8 cellular contexts compared by ENCODE assay signal in the genomic region with DNA sequence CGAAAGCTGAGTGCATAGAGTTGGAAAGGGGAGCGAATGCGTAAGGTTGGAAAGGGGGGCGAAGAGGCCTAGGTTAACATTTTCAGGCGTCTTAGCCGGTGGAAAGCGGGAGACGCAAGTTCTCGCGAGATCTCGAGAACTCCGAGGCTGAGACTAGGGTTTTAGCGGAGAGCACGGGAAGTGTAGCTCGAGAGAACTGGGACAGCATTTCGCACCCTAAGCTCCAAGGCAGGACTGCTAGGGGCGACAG. TPM values are rescaled to one million over a fixed set of nuclear protein-coding genes. Genes with fewer than 3 reads are reported as not detected.
DNase-seq lines count a peak whose midpoint lies in the region; ATAC-seq and TF ChIP-seq lines count a peak whose summit lies in the region.

No MANE protein-coding gene starts in this region.

- H3K36me3 ChIP-seq in CD8-positive, alpha-beta memory T cell (ENCODE audit: insufficient read depth, low read length), result no peaks in the 10 kb centered on the region

- intact Hi-C loops in activated T-helper 2 cell treated with anti-CD3 and anti-CD28 coated beads, Interferon-gamma antibody, Interleukin-2, Interleukin-4, amounts not matched to agents 10 μg/mL and 5 μg/mL and 100 μg/mL, durations not matched to agents 14 hours and 24 hours and 36 hours (cut with micrococcal nuclease), result loop anchor here (2.0 to 10.0 kb wide), 6 partner anchors 17 to 599 kb away; a partner anchor contains a TSS
- intact Hi-C loops in posterior vena cava (cut with DNase I), result no loop called here

- no peak for TF ChIP-seq CTCF in foreskin keratinocyte (conservative IDR thresholded peaks at IDR 0.05)
- no peak for TF ChIP-seq CTCF in omental fat pad (IDR thresholded peaks at IDR 0.05)

- peak overlapping the region; percentile 88 to 99 (median 98) for H3K4me3 Mint-ChIP-seq in CD8-positive, alpha-beta memory T cell
- peak overlapping the region; percentile 97 for H3K4me3 Mint-ChIP-seq in activated T-helper 2 cell treated with anti-CD3 and anti-CD28 coated beads, Interferon-gamma antibody, Interleukin-2, Interleukin-4, amounts not matched to agents 10 μg/mL and 5 μg/mL and 100 μg/mL, durations not matched to agents 14 hours and 24 hours and 36 hours (ENCODE audit: low read depth)

- peak overlapping the region; percentile 98 to 100 (median 100) for H3K27ac Mint-ChIP-seq in CD8-positive, alpha-beta memory T cell
- H3K27ac Mint-ChIP-seq in activated T-helper 2 cell treated with anti-CD3 and anti-CD28 coated beads, Interferon-gamma antibody, Interleukin-2, Interleukin-4, amounts not matched to agents 10 μg/mL and 5 μg/mL and 100 μg/mL, durations not matched to agents 14 hours and 24 hours and 36 hours, result peak overlapping the region; percentile 100

- DNase-seq in CD8-positive, alpha-beta memory T cell, result peak in 1 of 5 donors; percentile 84
- DNase-seq in NCI-H510A treated with DMSO at 0.1 percent for 48 hours (lab: John Stamatoyannopoulos, UW), result peak; percentile 86
- no peak for DNase-seq in activated T-helper 2 cell treated with anti-CD3 and anti-CD28 coated beads, Interferon-gamma antibody, Interleukin-2, Interleukin-4, amounts not matched to agents 10 μg/mL and 5 μg/mL and 100 μg/mL, durations not matched to agents 14 hours and 24 hours and 36 hours (ENCODE audit: low spot score)
- DNase-seq in foreskin keratinocyte, result peak; percentile 69 to 84
- DNase-seq in omental fat pad (ENCODE audit: low spot score), result peak; percentile 50
- no peak for DNase-seq in posterior vena cava (ENCODE audit: low spot score)

- H3K4me3 ChIP-seq in CD8-positive, alpha-beta memory T cell (ENCODE audit: low read length), result peak overlapping the region; percentile 95

- ATAC-seq in GM19324 (IDR thresholded peaks at IDR 0.05; ENCODE audit: low FRiP score, unreplicated experiment), result peak; percentile 32
- ATAC-seq in HG03354 (IDR thresholded peaks at IDR 0.05; ENCODE audit: poor library complexity, severe bottlenecking, unreplicated experiment), result peak; percentile 45
- peak; percentile 54 for ATAC-seq in foreskin keratinocyte
- peak; percentile 7 for ATAC-seq in omental fat pad (ENCODE audit: low FRiP score)

- no peaks in the 10 kb centered on the region for H3K27me3 ChIP-seq in CD8-positive, alpha-beta memory T cell (ENCODE audit: insufficient read depth, low read length, poor library complexity, severe bottlenecking)
- no peaks in the 10 kb centered on the region for H3K27me3 ChIP-seq in foreskin keratinocyte

- peaks cover 0 to 6% (median 5%) of the 10 kb centered on the region in 5 donors for H3K9me3 Mint-ChIP-seq in CD8-positive, alpha-beta memory T cell
- H3K9me3 Mint-ChIP-seq in activated T-helper 2 cell treated with anti-CD3 and anti-CD28 coated beads, Interferon-gamma antibody, Interleukin-2, Interleukin-4, amounts not matched to agents 10 μg/mL and 5 μg/mL and 100 μg/mL, durations not matched to agents 14 hours and 24 hours and 36 hours, result no peaks in the 10 kb centered on the region

- peak overlapping the region; percentile 99 for H3K27ac ChIP-seq in CD8-positive, alpha-beta memory T cell (ENCODE audit: low read depth, low read length)
- peak overlapping the region; percentile 97 for H3K27ac ChIP-seq in foreskin keratinocyte

- POLR2A ChIA-PET in CD8-positive, alpha-beta memory T cell (lab: Charles Lee), result interaction anchor here (0.7 to 1.0 kb wide), 2 partner anchors 9 kb away, joined by 3 to 5 read pairs; no protein-coding TSS in a partner anchor

- no peaks in the 10 kb centered on the region for H3K9me3 ChIP-seq in CD8-positive, alpha-beta memory T cell (ENCODE audit: low read length)

- CTCF ChIA-PET in CD8-positive, alpha-beta memory T cell (lab: Charles Lee), result no interaction called here

- peaks cover 0 to 50% (median 6%) of the 10 kb centered on the region in 3 donors for H3K36me3 Mint-ChIP-seq in CD8-positive, alpha-beta memory T cell
- H3K36me3 Mint-ChIP-seq in activated T-helper 2 cell treated with anti-CD3 and anti-CD28 coated beads, Interferon-gamma antibody, Interleukin-2, Interleukin-4, amounts not matched to agents 10 μg/mL and 5 μg/mL and 100 μg/mL, durations not matched to agents 14 hours and 24 hours and 36 hours (ENCODE audit: low read depth), result peaks cover 46% of the 10 kb centered on the region

- peaks cover 0 to 27% of the 10 kb centered on the region in 2 donors for H3K27me3 Mint-ChIP-seq in CD8-positive, alpha-beta memory T cell
- H3K27me3 Mint-ChIP-seq in activated T-helper 2 cell treated with anti-CD3 and anti-CD28 coated beads, Interferon-gamma antibody, Interleukin-2, Interleukin-4, amounts not matched to agents 10 μg/mL and 5 μg/mL and 100 μg/mL, durations not matched to agents 14 hours and 24 hours and 36 hours (ENCODE audit: low read depth), result no peaks in the 10 kb centered on the region

- H3K4me1 Mint-ChIP-seq in CD8-positive, alpha-beta memory T cell, result peaks cover 32 to 62% (median 57%) of the 10 kb centered on the region in 3 donors
- H3K4me1 Mint-ChIP-seq in activated T-helper 2 cell treated with anti-CD3 and anti-CD28 coated beads, Interferon-gamma antibody, Interleukin-2, Interleukin-4, amounts not matched to agents 10 μg/mL and 5 μg/mL and 100 μg/mL, durations not matched to agents 14 hours and 24 hours and 36 hours (ENCODE audit: low read depth), result peaks cover 25% of the 10 kb centered on the region

- peaks cover 13% of the 10 kb centered on the region for H3K4me1 ChIP-seq in CD8-positive, alpha-beta memory T cell (ENCODE audit: insufficient read depth, low read length)
- H3K4me1 ChIP-seq in foreskin keratinocyte, result peaks cover 20% of the 10 kb centered on the region

RNA-seq across cellular contexts. Expression of a gene that starts 0.3 kb away (rescaled TPM):
- 100 to 1,000 TPM; 354 to 357 TPM for total RNA-seq in CD8-positive, alpha-beta memory T cell
- 240 TPM for polyA plus RNA-seq in CD8-positive, alpha-beta memory T cell
- 250 and 251 TPM in 2 replicates for total RNA-seq in activated T-helper 2 cell treated with anti-CD3 and anti-CD28 coated beads, Interferon-gamma antibody, Interleukin-2, Interleukin-4, amounts not matched to agents 10 μg/mL and 5 μg/mL and 100 μg/mL, durations not matched to agents 14 hours and 24 hours and 36 hours
- total RNA-seq in foreskin keratinocyte (116 and 135 TPM in 2 replicates), omental fat pad (100 to 1,000 TPM; 322 to 542 (median 395) TPM), posterior vena cava (100 to 1,000 TPM; 251 to 310 TPM)
- polyA plus RNA-seq in foreskin keratinocyte, result 30.0 and 36.8 TPM in 2 replicates

Comparison
In these comparisons a context has a peak if more than half of its experiments do, and no peak if none do; other contexts are left out.
1. DNase-seq: peak in NCI-H510A treated with DMSO at 0.1 percent for 48 hours (single experiment), foreskin keratinocyte (2 of 2) and omental fat pad (single experiment); none in activated T-helper 2 cell treated with anti-CD3 and anti-CD28 coated beads, Interferon-gamma antibody, Interleukin-2, Interleukin-4, amounts not matched to agents 10 μg/mL and 5 μg/mL and 100 μg/mL, durations not matched to agents 14 hours and 24 hours and 36 hours (single experiment) and posterior vena cava (single experiment).
2. Peak in every context shown above with its lines, with median percentiles within 50 percentile points of each other: ATAC-seq.